ENCODE assay signal across 24 cellular contexts in the genomic region with DNA sequence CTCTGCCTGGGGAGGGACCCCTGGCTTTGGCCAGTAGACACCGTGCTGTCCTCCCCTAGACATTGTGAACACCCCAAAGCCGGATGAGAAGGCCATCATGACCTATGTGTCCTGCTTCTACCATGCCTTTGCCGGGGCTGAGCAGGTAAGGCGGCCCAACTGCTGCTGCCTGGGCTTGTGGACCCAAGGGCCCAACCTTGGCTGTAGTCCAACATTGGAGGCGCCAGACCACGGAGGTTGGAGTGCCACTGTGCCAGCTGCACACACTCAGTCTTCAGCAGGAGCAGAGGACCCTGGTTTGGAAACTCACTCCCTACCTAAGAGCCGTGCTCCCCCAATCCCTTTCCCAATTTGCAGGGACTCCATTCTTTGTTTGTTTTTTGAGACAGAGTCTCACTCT. TPM values are rescaled to one million over a fixed set of nuclear protein-coding genes. Genes with fewer than 3 reads are reported as not detected.
A peak's percentile ranks its signal among the peaks of the same experiment; 100 is the strongest.
DNase-seq lines count a peak whose midpoint lies in the region; FAIRE-seq and TF ChIP-seq lines count a peak whose summit lies in the region.
"Had no signal": no experiment of that assay in that cellular context is flagged by ENCODE, and none has a peak within 500 bp of the region (broad histone marks: within the 10 kb centered on the region; RNA-seq: fewer than 3 reads in every experiment).

No MANE protein-coding gene starts in this region.

- H3K4me3 ChIP-seq in right atrium auricular region (no peak overlapping the region), tibial artery (no peak overlapping the region)
- H3K4me3 ChIP-seq: BLaER1, GM23338, SK-N-MC had no signal

- H3K9me3 ChIP-seq in right atrium auricular region: no peaks in the 10 kb centered on the region
- H3K9me3 ChIP-seq in tibial artery: no peaks in the 10 kb centered on the region
- H3K9me3 ChIP-seq: BLaER1 had no signal

- in situ Hi-C loops in G401 (cut with HindIII; ENCODE audit: low sequenced_read_pairs): no loop called here

- H3K27me3 ChIP-seq in right atrium auricular region (no peaks in the 10 kb centered on the region), tibial artery (peaks cover 0 to 24% of the 10 kb centered on the region in 2 donors)
- H3K27me3 ChIP-seq: BLaER1 had no signal

- intact Hi-C loops in tibial artery (cut with DNase I; ENCODE audit: low total_unique reads): no loop called here

- H3K27ac ChIP-seq in VCaP (peak overlapping the region; percentile 64; the same call in 1 of the 2 replicates), right atrium auricular region (no peak overlapping the region), tibial artery (no peak overlapping the region)
- H3K27ac ChIP-seq: BLaER1, SK-N-MC had no signal

- DNase-seq in DMS53 (lab: John Stamatoyannopoulos, UW) (peak; percentile 79), HTR-8/SVneo (ENCODE audit: insufficient read length, low spot score) (no peak), NCI-H345 (lab: John Stamatoyannopoulos, UW) (peak; percentile 39), right atrium auricular region (ENCODE audit: low spot score) (no peak), tibial artery (no peak), SW480 (ENCODE audit: low spot score) (no peak), G401 (ENCODE audit: low spot score) (no peak)
- DNase-seq: CD8-positive, alpha-beta T cell; DND-41; HCEC 1CT; NCI-H1048; NCI-H1694; T-cell had no signal

- H3K4me1 ChIP-seq in right atrium auricular region (peaks cover 0 to 9% of the 10 kb centered on the region in 2 donors), tibial artery (peaks cover 0 to 13% (median 11%) of the 10 kb centered on the region in 4 donors)
- H3K4me1 ChIP-seq: BLaER1 had no signal

- H3K36me3 ChIP-seq in right atrium auricular region (no peaks in the 10 kb centered on the region), tibial artery (no peaks in the 10 kb centered on the region)
- H3K36me3 ChIP-seq: BLaER1 had no signal

- TF ChIP-seq CTCF in VCaP (conservative IDR thresholded peaks at IDR 0.05) (no peak), right atrium auricular region (IDR thresholded peaks at IDR 0.05) (no peak), tibial artery (IDR thresholded peaks at IDR 0.05) (no peak)

- FAIRE-seq in HTR-8/SVneo (lab: Jason Lieb, UNC): peak; percentile 16
- FAIRE-seq: G401.6, RCC 7860 had no signal

RNA-seq across cellular contexts. Expression of gene ACTN3, which starts 9.4 kb away (rescaled TPM):
- total RNA-seq in right atrium auricular region: not detected
- 32.1 and 42.0 TPM in 2 replicates for total RNA-seq in G401 (2014; rRNA removed; shearing (Covaris generic))
- total RNA-seq: A673, HT-29, MCF 10A, NCI-H460, Right ventricle myocardium inferior had no signal

RNA-seq across cellular contexts. Expression of gene ZDHHC24, which starts 10.2 kb away (rescaled TPM):
- total RNA-seq in right atrium auricular region: 10 to 100 TPM; 10.9 to 16.5 TPM
- total RNA-seq in G401 (2014; rRNA removed; shearing (Covaris generic)): 35.3 and 36.0 TPM in 2 replicates

RNA-seq across cellular contexts. Expression of gene CTSF, which starts 12.3 kb away (rescaled TPM):
- 100 to 1,000 TPM in 1 of 2 donors, 10 to 100 TPM in 1; 79.1 to 124 TPM for total RNA-seq in right atrium auricular region
- total RNA-seq in G401 (2014; rRNA removed; shearing (Covaris generic)): 518 and 594 TPM in 2 replicates
- total RNA-seq: HT-29 had no signal

RNA-seq across cellular contexts. Expression of gene CCDC87, which starts 36.8 kb away (rescaled TPM):
- under 1 TPM; 0.26 to 0.86 TPM for total RNA-seq in right atrium auricular region
- 0.07 and 0.37 TPM in 2 replicates for total RNA-seq in G401 (2014; rRNA removed; shearing (Covaris generic))
- total RNA-seq: MCF 10A had no signal

RNA-seq across cellular contexts. Expression of gene CCS, which starts 36.9 kb away (rescaled TPM):
- total RNA-seq in right atrium auricular region: 10 to 100 TPM; 13.8 to 18.6 TPM
- 181 and 230 TPM in 2 replicates for total RNA-seq in G401 (2014; rRNA removed; shearing (Covaris generic))

Comparison
In these comparisons a context has a peak if more than half of its experiments do, and no peak if none do; other contexts are left out.
1. DNase-seq: peak in DMS53 (single experiment) and NCI-H345 (single experiment); none in HTR-8/SVneo (single experiment), right atrium auricular region (single experiment), tibial artery (0 of 2), SW480 (single experiment) and G401 (single experiment).
2. RNA of gene ACTN3, which starts 9.4 kb away (total RNA-seq): 32.1 to 42.0 TPM in G401; not detected in right atrium auricular region; every median in the first group is over 10 times any median in the second.